Comparison of ENCODE assay signal across 1 cellular context in the genomic region with DNA sequence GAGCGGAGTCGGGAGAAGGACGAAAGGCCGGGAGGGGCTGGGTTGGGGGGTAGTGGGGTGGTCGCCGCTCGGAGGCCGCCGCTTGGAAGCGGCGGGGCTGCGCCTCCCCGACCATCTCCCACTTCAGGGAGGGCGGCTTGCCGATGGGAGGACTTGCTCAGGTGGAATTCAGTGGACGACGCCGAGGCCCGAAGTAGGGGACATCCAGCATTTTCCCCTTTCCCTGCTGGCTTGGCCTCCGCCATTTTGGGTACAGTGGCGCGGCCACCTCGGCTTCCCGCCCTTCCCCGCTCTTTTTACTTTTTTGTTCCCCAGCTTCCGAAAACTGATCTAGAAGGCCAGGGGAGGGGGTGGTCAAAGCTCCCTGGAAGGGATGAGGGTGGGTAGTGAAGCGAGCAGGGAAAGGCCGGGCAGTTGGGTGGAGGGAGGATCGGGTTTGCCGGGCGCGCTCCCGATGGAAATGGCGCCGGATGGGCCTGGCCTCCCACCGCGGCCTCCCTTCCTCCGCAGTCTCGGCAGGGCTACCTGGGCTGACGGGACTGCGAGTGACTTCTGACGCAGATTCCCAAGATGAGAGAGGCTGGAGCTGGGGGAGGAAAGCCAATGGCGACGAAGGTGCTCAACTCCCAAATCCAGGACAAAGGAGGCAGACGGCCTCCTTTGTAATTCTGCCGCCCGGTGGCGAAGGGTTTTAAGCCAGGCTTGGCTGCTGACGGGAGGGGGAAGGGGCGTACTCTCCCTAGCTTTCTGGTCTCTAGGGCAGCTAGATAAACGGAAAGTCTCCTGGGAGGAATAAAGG.
TF ChIP-seq lines count a peak whose summit lies in the region.

A gene (minus strand): TSS at position 670 of the 799 bp plus-strand sequence. CDS start 26,084 bp downstream, outside the sequence.

TF ChIP-seq in HCT116, 20 proteins besides CTCF, POLR2A, EP300 and RAD21 (continued from another document):
- TF ChIP-seq, protein P1, sequence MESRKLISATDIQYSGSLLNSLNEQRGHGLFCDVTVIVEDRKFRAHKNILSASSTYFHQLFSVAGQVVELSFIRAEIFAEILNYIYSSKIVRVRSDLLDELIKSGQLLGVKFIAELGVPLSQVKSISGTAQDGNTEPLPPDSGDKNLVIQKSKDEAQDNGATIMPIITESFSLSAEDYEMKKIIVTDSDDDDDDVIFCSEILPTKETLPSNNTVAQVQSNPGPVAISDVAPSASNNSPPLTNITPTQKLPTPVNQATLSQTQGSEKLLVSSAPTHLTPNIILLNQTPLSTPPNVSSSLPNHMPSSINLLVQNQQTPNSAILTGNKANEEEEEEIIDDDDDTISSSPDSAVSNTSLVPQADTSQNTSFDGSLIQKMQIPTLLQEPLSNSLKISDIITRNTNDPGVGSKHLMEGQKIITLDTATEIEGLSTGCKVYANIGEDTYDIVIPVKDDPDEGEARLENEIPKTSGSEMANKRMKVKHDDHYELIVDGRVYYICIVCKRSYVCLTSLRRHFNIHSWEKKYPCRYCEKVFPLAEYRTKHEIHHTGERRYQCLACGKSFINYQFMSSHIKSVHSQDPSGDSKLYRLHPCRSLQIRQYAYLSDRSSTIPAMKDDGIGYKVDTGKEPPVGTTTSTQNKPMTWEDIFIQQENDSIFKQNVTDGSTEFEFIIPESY (IDR thresholded peaks at IDR 0.05; ENCODE audit: extremely low read depth, insufficient replicate concordance, low read length), result no peak
- TF ChIP-seq, protein P2, sequence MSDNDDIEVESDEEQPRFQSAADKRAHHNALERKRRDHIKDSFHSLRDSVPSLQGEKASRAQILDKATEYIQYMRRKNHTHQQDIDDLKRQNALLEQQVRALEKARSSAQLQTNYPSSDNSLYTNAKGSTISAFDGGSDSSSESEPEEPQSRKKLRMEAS (IDR thresholded peaks at IDR 0.05), result no peak
- TF ChIP-seq, protein P3, sequence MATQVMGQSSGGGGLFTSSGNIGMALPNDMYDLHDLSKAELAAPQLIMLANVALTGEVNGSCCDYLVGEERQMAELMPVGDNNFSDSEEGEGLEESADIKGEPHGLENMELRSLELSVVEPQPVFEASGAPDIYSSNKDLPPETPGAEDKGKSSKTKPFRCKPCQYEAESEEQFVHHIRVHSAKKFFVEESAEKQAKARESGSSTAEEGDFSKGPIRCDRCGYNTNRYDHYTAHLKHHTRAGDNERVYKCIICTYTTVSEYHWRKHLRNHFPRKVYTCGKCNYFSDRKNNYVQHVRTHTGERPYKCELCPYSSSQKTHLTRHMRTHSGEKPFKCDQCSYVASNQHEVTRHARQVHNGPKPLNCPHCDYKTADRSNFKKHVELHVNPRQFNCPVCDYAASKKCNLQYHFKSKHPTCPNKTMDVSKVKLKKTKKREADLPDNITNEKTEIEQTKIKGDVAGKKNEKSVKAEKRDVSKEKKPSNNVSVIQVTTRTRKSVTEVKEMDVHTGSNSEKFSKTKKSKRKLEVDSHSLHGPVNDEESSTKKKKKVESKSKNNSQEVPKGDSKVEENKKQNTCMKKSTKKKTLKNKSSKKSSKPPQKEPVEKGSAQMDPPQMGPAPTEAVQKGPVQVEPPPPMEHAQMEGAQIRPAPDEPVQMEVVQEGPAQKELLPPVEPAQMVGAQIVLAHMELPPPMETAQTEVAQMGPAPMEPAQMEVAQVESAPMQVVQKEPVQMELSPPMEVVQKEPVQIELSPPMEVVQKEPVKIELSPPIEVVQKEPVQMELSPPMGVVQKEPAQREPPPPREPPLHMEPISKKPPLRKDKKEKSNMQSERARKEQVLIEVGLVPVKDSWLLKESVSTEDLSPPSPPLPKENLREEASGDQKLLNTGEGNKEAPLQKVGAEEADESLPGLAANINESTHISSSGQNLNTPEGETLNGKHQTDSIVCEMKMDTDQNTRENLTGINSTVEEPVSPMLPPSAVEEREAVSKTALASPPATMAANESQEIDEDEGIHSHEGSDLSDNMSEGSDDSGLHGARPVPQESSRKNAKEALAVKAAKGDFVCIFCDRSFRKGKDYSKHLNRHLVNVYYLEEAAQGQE (IDR thresholded peaks at IDR 0.05; ENCODE audit: low read depth), result no peak
- no peak for TF ChIP-seq EZH2 (IDR thresholded peaks at IDR 0.05)
